Comparison of ENCODE assay signal across 26 cellular contexts in the genomic region with DNA sequence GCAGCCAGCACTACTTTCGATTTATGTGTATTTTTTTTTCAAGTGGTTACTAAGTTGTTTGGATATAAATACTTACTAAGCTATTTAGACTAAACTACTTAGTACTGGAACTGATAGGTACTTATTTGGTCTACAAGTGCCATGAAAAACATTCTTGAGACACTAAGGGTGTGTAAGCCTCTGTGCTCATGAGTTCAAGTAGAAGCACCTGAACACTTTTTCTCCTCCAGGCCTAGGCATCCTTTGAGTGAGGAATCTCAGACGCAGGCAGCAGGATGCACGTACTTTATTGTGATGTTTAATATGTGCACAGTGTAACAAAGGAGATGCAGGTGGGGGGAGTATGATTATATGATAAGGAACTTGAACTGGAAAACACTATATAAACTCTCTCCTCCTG. TPM values are rescaled to one million over a fixed set of nuclear protein-coding genes. Genes with fewer than 3 reads are reported as not detected.
"Had no signal": no experiment of that assay in that cellular context is flagged by ENCODE, and none has a peak within 500 bp of the region (broad histone marks: within the 10 kb centered on the region; RNA-seq: fewer than 3 reads in every experiment).

No MANE protein-coding gene starts in this region.

- H3K27ac Mint-ChIP-seq: effector memory CD8-positive, alpha-beta T cell; immature natural killer cell; nephron progenitor cell had no signal

- H3K27me3 Mint-ChIP-seq: effector memory CD8-positive, alpha-beta T cell; naive thymus-derived CD8-positive, alpha-beta T cell had no signal

- H3K9me3 Mint-ChIP-seq: effector memory CD8-positive, alpha-beta T cell; immature natural killer cell; naive thymus-derived CD8-positive, alpha-beta T cell; nephron progenitor cell had no signal

- H3K4me3 Mint-ChIP-seq: effector memory CD8-positive, alpha-beta T cell; immature natural killer cell; naive thymus-derived CD8-positive, alpha-beta T cell; nephron progenitor cell had no signal

- H3K36me3 Mint-ChIP-seq: immature natural killer cell had no signal

- H3K4me1 Mint-ChIP-seq: immature natural killer cell; naive thymus-derived CD8-positive, alpha-beta T cell had no signal

- ATAC-seq: effector memory CD8-positive, alpha-beta T cell; heart right ventricle; naive thymus-derived CD8-positive, alpha-beta T cell; sciatic nerve had no signal

- DNase-seq: cortex of kidney; effector memory CD8-positive, alpha-beta T cell; erythroblast; esophagus squamous epithelium; foreskin melanocyte; glutamatergic neuron; heart right ventricle; hypothalamus; immature natural killer cell; mammary epithelial cell; mesendoderm; naive thymus-derived CD8-positive, alpha-beta T cell; nephron progenitor cell; nucleus accumbens; stimulated activated CD4-positive, alpha-beta T cell treated with anti-CD3 and anti-CD28 coated beads, Interleukin-12 subunit alpha, Interleukin-12 subunit beta, amount 100 ng/mL, for 4 hours; stimulated activated CD4-positive, alpha-beta T cell treated with anti-CD3 and anti-CD28 coated beads, Interleukin-1b, Interleukin-23, amount 100 ng/mL, for 48 hours; stimulated activated CD4-positive, alpha-beta T cell treated with anti-CD3 and anti-CD28 coated beads, Interleukin-4, amount 100 ng/mL, for 1 hour; stimulated activated CD8-positive, alpha-beta memory T cell treated with anti-CD3 and anti-CD28 coated beads, Interleukin-4, amount 100 ng/mL, for 48 hours; stimulated activated naive CD4-positive, alpha-beta T cell treated with Interleukin-2 at 50 U/mL for 16 hours; stomach; thyroid gland; trophoblast cell had no signal

RNA-seq across cellular contexts. Expression of a gene that starts 7.8 kb away (rescaled TPM):
- total RNA-seq: myocyte had no signal

RNA-seq across cellular contexts. Expression of a gene that starts 59.2 kb away (rescaled TPM):
- total RNA-seq: myocyte; naive thymus-derived CD8-positive, alpha-beta T cell; osteocyte; right atrium auricular region; sciatic nerve had no signal
